1 cellular context compared by ENCODE assay signal in genomic region chrX:13932416-13932815, GRCh38.
TF ChIP-seq lines count a peak whose summit lies in the region.

No MANE protein-coding gene starts in this region.

TF ChIP-seq in SK-N-SH, 30 proteins besides CTCF, POLR2A, EP300 and RAD21:
- TF ChIP-seq PBX3 (IDR thresholded peaks at IDR 0.05) = no peak
- no peak for TF ChIP-seq GATA2 (CRISPR knock-in tag; IDR thresholded peaks at IDR 0.05)
- TF ChIP-seq, protein P1, sequence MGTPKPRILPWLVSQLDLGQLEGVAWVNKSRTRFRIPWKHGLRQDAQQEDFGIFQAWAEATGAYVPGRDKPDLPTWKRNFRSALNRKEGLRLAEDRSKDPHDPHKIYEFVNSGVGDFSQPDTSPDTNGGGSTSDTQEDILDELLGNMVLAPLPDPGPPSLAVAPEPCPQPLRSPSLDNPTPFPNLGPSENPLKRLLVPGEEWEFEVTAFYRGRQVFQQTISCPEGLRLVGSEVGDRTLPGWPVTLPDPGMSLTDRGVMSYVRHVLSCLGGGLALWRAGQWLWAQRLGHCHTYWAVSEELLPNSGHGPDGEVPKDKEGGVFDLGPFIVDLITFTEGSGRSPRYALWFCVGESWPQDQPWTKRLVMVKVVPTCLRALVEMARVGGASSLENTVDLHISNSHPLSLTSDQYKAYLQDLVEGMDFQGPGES (IDR thresholded peaks at IDR 0.05; ENCODE audit: low read depth, low read length) = no peak
- no peak for TF ChIP-seq FOXM1 (IDR thresholded peaks at IDR 0.05; ENCODE audit: low read depth)
- TF ChIP-seq TEAD4 (IDR thresholded peaks at IDR 0.05; ENCODE audit: borderline replicate concordance, insufficient read depth) = no peak
- TF ChIP-seq, protein P2, sequence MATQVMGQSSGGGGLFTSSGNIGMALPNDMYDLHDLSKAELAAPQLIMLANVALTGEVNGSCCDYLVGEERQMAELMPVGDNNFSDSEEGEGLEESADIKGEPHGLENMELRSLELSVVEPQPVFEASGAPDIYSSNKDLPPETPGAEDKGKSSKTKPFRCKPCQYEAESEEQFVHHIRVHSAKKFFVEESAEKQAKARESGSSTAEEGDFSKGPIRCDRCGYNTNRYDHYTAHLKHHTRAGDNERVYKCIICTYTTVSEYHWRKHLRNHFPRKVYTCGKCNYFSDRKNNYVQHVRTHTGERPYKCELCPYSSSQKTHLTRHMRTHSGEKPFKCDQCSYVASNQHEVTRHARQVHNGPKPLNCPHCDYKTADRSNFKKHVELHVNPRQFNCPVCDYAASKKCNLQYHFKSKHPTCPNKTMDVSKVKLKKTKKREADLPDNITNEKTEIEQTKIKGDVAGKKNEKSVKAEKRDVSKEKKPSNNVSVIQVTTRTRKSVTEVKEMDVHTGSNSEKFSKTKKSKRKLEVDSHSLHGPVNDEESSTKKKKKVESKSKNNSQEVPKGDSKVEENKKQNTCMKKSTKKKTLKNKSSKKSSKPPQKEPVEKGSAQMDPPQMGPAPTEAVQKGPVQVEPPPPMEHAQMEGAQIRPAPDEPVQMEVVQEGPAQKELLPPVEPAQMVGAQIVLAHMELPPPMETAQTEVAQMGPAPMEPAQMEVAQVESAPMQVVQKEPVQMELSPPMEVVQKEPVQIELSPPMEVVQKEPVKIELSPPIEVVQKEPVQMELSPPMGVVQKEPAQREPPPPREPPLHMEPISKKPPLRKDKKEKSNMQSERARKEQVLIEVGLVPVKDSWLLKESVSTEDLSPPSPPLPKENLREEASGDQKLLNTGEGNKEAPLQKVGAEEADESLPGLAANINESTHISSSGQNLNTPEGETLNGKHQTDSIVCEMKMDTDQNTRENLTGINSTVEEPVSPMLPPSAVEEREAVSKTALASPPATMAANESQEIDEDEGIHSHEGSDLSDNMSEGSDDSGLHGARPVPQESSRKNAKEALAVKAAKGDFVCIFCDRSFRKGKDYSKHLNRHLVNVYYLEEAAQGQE (IDR thresholded peaks at IDR 0.05; ENCODE audit: low read depth, low read length) = no peak
